ENCODE assay signal across 29 cellular contexts in the genomic region with DNA sequence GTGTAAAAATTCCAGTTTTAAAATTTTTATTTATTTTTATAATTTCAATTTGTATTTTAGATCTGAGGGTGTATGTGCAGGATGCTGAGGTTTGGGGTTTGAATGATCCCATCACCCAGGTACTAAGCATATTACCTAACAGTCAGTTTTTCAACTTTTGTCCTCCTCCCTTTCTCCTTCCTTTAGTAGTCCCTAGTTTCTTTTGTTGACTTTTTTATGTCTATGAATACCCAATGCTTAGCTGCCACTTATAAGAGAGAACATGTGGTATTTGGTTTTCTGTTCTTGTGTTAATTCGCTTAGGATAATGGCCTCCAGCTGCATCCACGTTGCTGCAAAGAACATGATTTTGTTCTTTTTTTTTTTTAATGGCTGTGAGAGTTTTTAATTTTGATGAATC.
"Had no signal": no experiment of that assay in that cellular context is flagged by ENCODE, and none has a peak within 500 bp of the region (broad histone marks: within the 10 kb centered on the region; RNA-seq: fewer than 3 reads in every experiment).

No MANE protein-coding gene starts in this region.

- H3K4me1 ChIP-seq: neural progenitor cell, parathyroid adenoma, right lobe of liver, sigmoid colon, suprapubic skin, testis, tibial artery, transverse colon, upper lobe of right lung, uterus had no signal

- ATAC-seq: natural killer cell; psoas muscle; right cardiac atrium; right lobe of liver; stimulated activated effector memory CD8-positive, alpha-beta T cell treated with anti-CD3 and anti-CD28 coated beads, Interleukin-12 subunit alpha, Interleukin-12 subunit beta, amount 100 ng/mL, for 72 hours; stimulated activated naive CD8-positive, alpha-beta T cell treated with anti-CD3 and anti-CD28 coated beads, Interleukin-15, amount 100 ng/mL, for 72 hours; stimulated activated naive CD8-positive, alpha-beta T cell treated with anti-CD3 and anti-CD28 coated beads, Interleukin-15, Interleukin-2, amounts not matched to agents 100 U/mL and 50 U/mL, for 24 hours; upper lobe of right lung had no signal

- H3K9me3 Mint-ChIP-seq: natural killer cell; nephron; neural progenitor cell; stimulated activated effector memory CD8-positive, alpha-beta T cell treated with anti-CD3 and anti-CD28 coated beads, Interleukin-12 subunit alpha, Interleukin-12 subunit beta, amount 100 ng/mL, for 72 hours; stimulated activated naive CD8-positive, alpha-beta T cell treated with anti-CD3 and anti-CD28 coated beads, Interleukin-15, amount 100 ng/mL, for 72 hours; type B pancreatic cell had no signal

- H3K27me3 ChIP-seq: neural progenitor cell, ovary, right lobe of liver, sigmoid colon, suprapubic skin, testis, tibial artery, transverse colon, upper lobe of right lung, uterus had no signal

- H3K4me3 Mint-ChIP-seq: natural killer cell; nephron; neural progenitor cell; stimulated activated effector memory CD8-positive, alpha-beta T cell treated with anti-CD3 and anti-CD28 coated beads, Interleukin-12 subunit alpha, Interleukin-12 subunit beta, amount 100 ng/mL, for 72 hours; stimulated activated naive CD8-positive, alpha-beta T cell treated with anti-CD3 and anti-CD28 coated beads, Interleukin-15, amount 100 ng/mL, for 72 hours; type B pancreatic cell had no signal

- H3K4me3 ChIP-seq: neural progenitor cell, ovary, psoas muscle, right lobe of liver, sigmoid colon, suprapubic skin, testis, tibial artery, transverse colon, upper lobe of right lung, uterus had no signal

- H3K27me3 Mint-ChIP-seq: progenitor cell of endocrine pancreas; stimulated activated naive CD8-positive, alpha-beta T cell treated with anti-CD3 and anti-CD28 coated beads, Interleukin-15, amount 100 ng/mL, for 72 hours; type B pancreatic cell had no signal

- H3K27ac Mint-ChIP-seq: natural killer cell; nephron; neural progenitor cell; progenitor cell of endocrine pancreas; stimulated activated effector memory CD8-positive, alpha-beta T cell treated with anti-CD3 and anti-CD28 coated beads, Interleukin-12 subunit alpha, Interleukin-12 subunit beta, amount 100 ng/mL, for 72 hours; stimulated activated naive CD8-positive, alpha-beta T cell treated with anti-CD3 and anti-CD28 coated beads, Interleukin-15, amount 100 ng/mL, for 72 hours; type B pancreatic cell had no signal

- H3K36me3 ChIP-seq: ovary, uterus had no signal

- H3K4me1 Mint-ChIP-seq: natural killer cell; nephron; neural progenitor cell; stimulated activated effector memory CD8-positive, alpha-beta T cell treated with anti-CD3 and anti-CD28 coated beads, Interleukin-12 subunit alpha, Interleukin-12 subunit beta, amount 100 ng/mL, for 72 hours; stimulated activated naive CD8-positive, alpha-beta T cell treated with anti-CD3 and anti-CD28 coated beads, Interleukin-15, amount 100 ng/mL, for 72 hours had no signal

- H3K9me3 ChIP-seq: ovary, psoas muscle, right lobe of liver, sigmoid colon, suprapubic skin, testis, tibial artery, transverse colon, upper lobe of right lung, uterus had no signal

- DNase-seq: natural killer cell; occipital lobe; ovary; posterior cingulate gyrus; psoas muscle; right cardiac atrium; right lobe of liver; sigmoid colon; small intestine; stimulated activated CD4-positive, alpha-beta T cell treated with anti-CD3 and anti-CD28 coated beads, Interleukin-15, amount 100 ng/mL, for 24 hours; stimulated activated CD4-positive, alpha-beta T cell treated with anti-CD3 and anti-CD28 coated beads, Interleukin-2, amount 100 ng/mL, for 24 hours; stimulated activated CD4-positive, alpha-beta T cell treated with anti-CD3 and anti-CD28 coated beads, Interleukin-2, amount 100 ng/mL, for 48 hours; stimulated activated CD4-positive, alpha-beta T cell treated with anti-CD3 and anti-CD28 coated beads, Interleukin-4, amount 100 ng/mL, for 24 hours; stimulated activated naive CD4-positive, alpha-beta T cell; stimulated activated naive CD8-positive, alpha-beta T cell treated with anti-CD3 and anti-CD28 coated beads, Interleukin-15, amount 100 ng/mL, for 72 hours; stimulated activated naive CD8-positive, alpha-beta T cell treated with anti-CD3 and anti-CD28 coated beads, Interleukin-15, Interleukin-2, amounts not matched to agents 100 U/mL and 50 U/mL, for 24 hours; substantia nigra; testis; tibial artery; transverse colon; upper lobe of right lung; uterus had no signal
